In the genomic region with DNA sequence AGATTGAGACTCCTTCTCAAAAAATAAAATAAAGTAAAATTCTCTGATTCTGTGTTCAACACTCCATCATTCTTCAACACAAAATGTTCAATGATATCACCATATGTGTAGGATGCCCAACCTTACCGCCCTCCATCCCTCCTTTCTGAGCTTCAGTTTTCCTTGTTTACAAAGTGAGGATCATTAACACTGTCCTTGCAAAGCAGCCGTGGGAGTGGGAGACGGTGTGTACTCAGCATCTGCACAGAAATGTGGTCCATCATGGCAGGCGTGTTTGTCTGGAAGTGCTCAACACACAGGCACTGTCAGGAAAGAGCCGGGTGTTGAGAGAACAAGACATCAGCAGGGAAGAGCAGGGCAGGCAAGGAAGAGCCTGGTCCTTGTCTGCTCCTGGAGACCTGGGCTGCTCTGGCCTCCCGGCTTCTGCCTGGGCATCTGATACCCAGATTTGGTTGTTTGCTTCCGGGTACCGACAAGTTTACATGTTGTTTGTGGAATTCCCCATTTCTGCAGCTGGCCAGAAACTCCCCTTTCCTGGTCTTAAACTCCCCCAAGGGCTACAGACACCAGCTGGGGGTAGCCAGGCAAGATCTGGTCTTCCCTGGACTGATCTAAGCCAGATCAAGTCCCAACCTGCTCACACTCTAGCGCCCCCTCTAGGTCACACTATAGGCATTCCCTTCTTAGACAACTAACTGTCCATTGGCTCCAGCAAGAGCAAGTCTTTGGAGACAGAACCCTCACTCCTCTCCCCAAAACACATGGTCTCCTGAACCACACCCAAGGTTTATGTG, we compare ENCODE assay signal across 9 cellular contexts. TPM values are rescaled to one million over a fixed set of nuclear protein-coding genes. Genes with fewer than 3 reads are reported as not detected.
A peak's percentile ranks its signal among the peaks of the same experiment; 100 is the strongest.
DNase-seq lines count a peak whose midpoint lies in the region; ATAC-seq, FAIRE-seq and TF ChIP-seq lines count a peak whose summit lies in the region.
"Had no signal": no experiment of that assay in that cellular context is flagged by ENCODE, and none has a peak within 500 bp of the region (broad histone marks: within the 10 kb centered on the region; RNA-seq: fewer than 3 reads in every experiment).

No MANE protein-coding gene starts in this region.

- H3K27me3 Mint-ChIP-seq in naive B cell: peaks cover 7 to 20% (median 18%) of the 10 kb centered on the region in 3 donors

- intact Hi-C loops in K562 (cut with micrococcal nuclease): no loop called here

- H3F3A ChIP-seq in SK-N-SH (replicated peaks; ENCODE audit: insufficient read depth): no peaks in the 10 kb centered on the region

- no peaks in the 10 kb centered on the region for H3K9me3 ChIP-seq in SK-N-SH
- H3K9me3 ChIP-seq in K562 (replicated peaks; ENCODE audit: control insufficient read depth, insufficient read depth, low read depth, low read length): no peaks in the 10 kb centered on the region

- BruUV-seq in K562 (replicated peaks; lab: Mats Ljungman, UMichigan): no TSS peak

- CTCF ChIA-PET in SK-N-SH (lab: Yijun Ruan, JAX): interaction anchor here (0.9 to 1.1 kb wide), 2 partner anchors 9 to 23 kb away, joined by 3 read pairs; no protein-coding TSS in a partner anchor
- CTCF ChIA-PET in K562 (lab: Yijun Ruan, JAX; ENCODE audit: low intra/inter-chr PET ratio): interaction anchor here (1.0 to 1.1 kb wide), 2 partner anchors 61 to 234 kb away, joined by 3 to 4 read pairs; no protein-coding TSS in a partner anchor

- no peaks in the 10 kb centered on the region for H3K79me2 ChIP-seq in SK-N-SH (ENCODE audit: insufficient read depth)
- H3K79me2 ChIP-seq in K562 (ENCODE audit: control insufficient read depth, insufficient read depth, low read length): no peaks in the 10 kb centered on the region

- POLR2A ChIA-PET in SK-N-SH (lab: Yijun Ruan, JAX) (no interaction called here), K562 (lab: Yijun Ruan, JAX) (interaction anchor here (0.8 to 1.1 kb wide), 2 partner anchors 8 to 40 kb away, joined by 3 read pairs; no protein-coding TSS in a partner anchor)

- peaks cover 0 to 2% (median 0%) of the 10 kb centered on the region in 7 donors for H3K9me3 Mint-ChIP-seq in naive B cell
- H3K9me3 Mint-ChIP-seq: CD4-positive, alpha-beta T cell had no signal

- H4K20me1 ChIP-seq in SK-N-SH (ENCODE audit: insufficient read depth) (no peaks in the 10 kb centered on the region), K562 (replicated peaks; ENCODE audit: control insufficient read depth, insufficient read depth, low read length) (no peaks in the 10 kb centered on the region; the same call in none of the 2 replicates)

- ATAC-seq in SK-N-SH treated with all-trans-retinoic acid at 6 μM for 48 hours: no peak
- peak; percentile 94 for ATAC-seq in K562
- ATAC-seq in naive B cell (ENCODE audit: low read depth in 2 of 2): peak; percentile 39 to 67
- no peak for ATAC-seq in GM21529 (IDR thresholded peaks at IDR 0.05; ENCODE audit: unreplicated experiment)
- ATAC-seq in GM18909 (IDR thresholded peaks at IDR 0.05; ENCODE audit: poor library complexity, unreplicated experiment): no peak

- TF ChIP-seq RAD21 in SK-N-SH (IDR thresholded peaks at IDR 0.05; ENCODE audit: low read length) (no peak), K562 (CRISPR knock-in tag; conservative IDR thresholded peaks at IDR 0.05 in 1 of 2, IDR thresholded peaks at IDR 0.05 in 1 of 2) (peak in 1 of 2 experiments; percentile 51; a peak in 2 of 4 replicates)

- FAIRE-seq in K562 (lab: Jason Lieb, UNC): peak; percentile 77
- FAIRE-seq in frontal cortex (lab: Jason Lieb, UNC): no peak

- 61% methylated on average over 8 of the region's 9 CpGs for WGBS in SK-N-SH (ENCODE audit: low lambda C conversion rate)
- 22% methylated on average over 9 of the region's 9 CpGs for WGBS in K562 (ENCODE audit: insufficient coverage, low coverage, missing lambda C conversion rate)

- H3K4me3 ChIP-seq in SK-N-SH (ENCODE audit: low read depth in 2 of 2, low read length in 1 of 2): no peak overlapping the region
- H3K4me3 ChIP-seq in K562: no peak overlapping the region

- H3K4me1 Mint-ChIP-seq in naive B cell: no peaks in the 10 kb centered on the region

- peak; percentile 49 for TF ChIP-seq CTCF in SK-N-SH (IDR thresholded peaks at IDR 0.05)
- TF ChIP-seq CTCF in K562 (IDR thresholded peaks at IDR 0.05 in 2 of 3, conservative IDR thresholded peaks at IDR 0.05 in 1 of 3; ENCODE audit: insufficient read depth in 2 of 3, low read depth in 1 of 3, low read length in 3 of 3): peak; percentile 73 to 80 (median 75)

- no peak overlapping the region for H3K4me3 Mint-ChIP-seq in naive B cell
- H3K4me3 Mint-ChIP-seq: CD4-positive, alpha-beta T cell had no signal

- DNase-seq in SK-N-SH (peak; percentile 30), HUDEP-2 (lab: John Stamatoyannopoulos, UW; ENCODE audit: unreplicated experiment in 76 of 76) (peak in 43 of 76 experiments; percentile 5 to 57 (median 24)), K562 (ENCODE audit: extremely low read depth in 1 of 4, low spot score in 3 of 4) (peak; percentile 66 to 75 (median 68)), naive B cell (no peak), frontal cortex (ENCODE audit: low spot score in 2 of 2) (no peak)
- DNase-seq: CD4-positive, alpha-beta T cell had no signal

- TF ChIP-seq POLR2A in K562 (conservative IDR thresholded peaks at IDR 0.05): no peak

- no peaks in the 10 kb centered on the region for H3K36me3 ChIP-seq in SK-N-SH (replicated peaks in 1 of 2; ENCODE audit: control insufficient read depth in 1 of 2, insufficient read depth in 2 of 2, low read length in 1 of 2)
- H3K36me3 ChIP-seq in K562 (ENCODE audit: control insufficient read depth, insufficient read depth, low read length): no peaks in the 10 kb centered on the region

- no peaks in the 10 kb centered on the region for H3K27me3 ChIP-seq in SK-N-SH (ENCODE audit: insufficient read depth)
- peaks cover 8 to 30% of the 10 kb centered on the region in 2 experiments; a peak in 4 of 5 replicates for H3K27me3 ChIP-seq in K562 (ENCODE audit: control insufficient read depth in 2 of 2, insufficient read depth in 2 of 2, low read length in 2 of 2)

- no peaks in the 10 kb centered on the region for H3K4me1 ChIP-seq in SK-N-SH (ENCODE audit: control insufficient read depth in 1 of 2, insufficient read depth in 2 of 2, low read depth in 1 of 2, low read length in 1 of 2)
- H3K4me1 ChIP-seq in K562 (replicated peaks in 1 of 2; ENCODE audit: control insufficient read depth in 2 of 2, insufficient read depth in 2 of 2, low read length in 2 of 2): no peaks in the 10 kb centered on the region

- H3K9me1 ChIP-seq in K562 (ENCODE audit: control insufficient read depth, insufficient read depth, low read length): no peaks in the 10 kb centered on the region

- TF ChIP-seq EP300 in SK-N-SH (IDR thresholded peaks at IDR 0.05; ENCODE audit: borderline replicate concordance in 1 of 2, low read depth in 1 of 2, low read length in 1 of 2) (no peak), K562 (IDR thresholded peaks at IDR 0.05; ENCODE audit: low read length) (no peak)

- H3K36me3 Mint-ChIP-seq in naive B cell: no peaks in the 10 kb centered on the region

- H3K27ac ChIP-seq in SK-N-SH (ENCODE audit: low read depth in 2 of 2, low read length in 1 of 2) (no peak overlapping the region), K562 (ENCODE audit: extremely low read depth, low read depth, low read length) (no peak overlapping the region)

- H3K9ac ChIP-seq in SK-N-SH: no peak overlapping the region
- no peak overlapping the region for H3K9ac ChIP-seq in K562 (ENCODE audit: insufficient read depth in 1 of 2, low read depth in 2 of 2, low read length in 2 of 2)

- in situ Hi-C loops in K562 (cut with MboI): no loop called here

- H3K27ac Mint-ChIP-seq in naive B cell: peak overlapping the region in 3 of 6 donors; percentile 26 to 54 (median 47)
- H3K27ac Mint-ChIP-seq: CD4-positive, alpha-beta T cell had no signal

- no peak overlapping the region for H3K4me2 ChIP-seq in SK-N-SH
- no peak overlapping the region for H3K4me2 ChIP-seq in K562 (ENCODE audit: insufficient read depth, low read length)

- H2AFZ ChIP-seq in SK-N-SH (ENCODE audit: low read depth) (no peak overlapping the region), K562 (ENCODE audit: low read depth, low read length) (no peak overlapping the region)

- no peaks in the 10 kb centered on the region for H3K9me2 ChIP-seq in SK-N-SH

TF ChIP-seq in SK-N-SH, 30 proteins besides CTCF, POLR2A, EP300 and RAD21:
- TF ChIP-seq RCOR1 (IDR thresholded peaks at IDR 0.05; ENCODE audit: low read length): no peak
- TF ChIP-seq SMC3 (IDR thresholded peaks at IDR 0.05; ENCODE audit: low read depth, low read length): no peak

TF ChIP-seq in SK-N-SH treated with all-trans-retinoic acid at 6 μM for 48 hours, 23 proteins besides CTCF, POLR2A, EP300 and RAD21 (continues in another document):
- TF ChIP-seq TOX (CRISPR knock-in tag; IDR thresholded peaks at IDR 0.05; ENCODE audit: borderline replicate concordance) (no peak), CSDC2 (CRISPR knock-in tag; IDR thresholded peaks at IDR 0.05) (no peak), BACH2 (CRISPR knock-in tag; IDR thresholded peaks at IDR 0.05; ENCODE audit: borderline replicate concordance) (no peak)

TF ChIP-seq in K562, 482 proteins besides CTCF, POLR2A, EP300 and RAD21 (continues in another document):
- TF ChIP-seq SP2 (IDR thresholded peaks at IDR 0.05; ENCODE audit: extremely low read depth, low read depth, low read length, poor library complexity, severe bottlenecking): no peak

RNA-seq across cellular contexts. Expression of a gene that starts 26.7 kb away (rescaled TPM):
- polyA plus RNA-seq in SK-N-SH (2012; rRNA removed): 4.9 and 5.7 TPM in 2 replicates
- polyA plus RNA-seq in SK-N-SH (2012; cell fraction: cytosol; rRNA removed): 5.4 and 5.6 TPM in 2 replicates
- 12.4 and 16.5 TPM in 2 replicates for polyA plus RNA-seq in SK-N-SH (2012; cell fraction: nucleus; rRNA removed)
- 10.0 and 15.3 TPM in 2 replicates for total RNA-seq in K562 (2011; cell fraction: chromatin; rRNA removed; ENCODE audit: low replicate concordance)
- total RNA-seq in K562 (2011; cell fraction: nucleolus; rRNA removed): 5.7 and 7.5 TPM in 2 replicates
- 7.3 and 10.5 TPM in 2 replicates for total RNA-seq in K562 (2011; cell fraction: nucleoplasm; rRNA removed)
- total RNA-seq in K562 (2014; rRNA removed): 1.7 and 2.3 TPM in 2 replicates
- total RNA-seq in K562 (2014; rRNA removed; fragmentation: Illumina TruSeq; extraction: Trizol): 3.7 and 3.8 TPM in 2 replicates
- 2.8 and 3.4 TPM in 2 replicates for total RNA-seq in K562 (2015; rRNA removed; fragmentation: Illumina TruSeq; extraction: Trizol)
- 6.6 and 7.0 TPM in 2 replicates for total RNA-seq in K562 (2021)
- polyA plus RNA-seq in K562 (2011; rRNA removed): 1.8 and 1.9 TPM in 2 replicates
- 1.2 and 1.7 TPM in 2 replicates for polyA plus RNA-seq in K562 (2011; cell fraction: cytosol; rRNA removed)
- 2.0 and 5.5 TPM in 2 replicates for polyA plus RNA-seq in K562 (2011; cell fraction: nucleus; rRNA removed)
- polyA plus RNA-seq in K562 (2012): 3.4 and 3.8 TPM in 2 replicates
- polyA plus RNA-seq in K562 (2014; fragmentation: Illumina TruSeq; extraction: Trizol): 4.2 and 4.6 TPM in 2 replicates
- 1 to 10 TPM; 1.1 to 1.5 TPM for polyA plus RNA-seq in K562 (2014; fragmentation: Nextera tagmentation; extraction: Ambion mirVana)
- polyA plus RNA-seq in K562 (2014; rRNA removed): 2.6 and 2.9 TPM in 2 replicates
- 2.9 and 3.0 TPM in 2 replicates for polyA minus RNA-seq in K562 (2011; rRNA and poly(A)+ RNA removed)
- polyA minus RNA-seq in K562 (2011; cell fraction: cytosol; rRNA and poly(A)+ RNA removed): 2.0 and 3.1 TPM in 2 replicates
- polyA minus RNA-seq in K562 (2011; cell fraction: nucleus; rRNA and poly(A)+ RNA removed): 1.5 and 2.7 TPM in 2 replicates
- 10 to 100 TPM in 5 of 6 donors, 1 to 10 TPM in 1; 4.2 to 16.3 (median 13.0) TPM for polyA plus RNA-seq in naive B cell (ENCODE audit: low read depth in 6 of 6)
- 7.3 TPM for total RNA-seq in frontal cortex

Comparison
In these comparisons a context has a peak if more than half of its experiments do, and no peak if none do; other contexts are left out.
1. DNase-seq: peak in SK-N-SH (single experiment), HUDEP-2 (43 of 76) and K562 (4 of 4); none in naive B cell (single experiment) and frontal cortex (0 of 2).
2. ATAC-seq: peak in K562 (single experiment) and naive B cell (2 of 2); none in SK-N-SH treated with all-trans-retinoic acid at 6 μM for 48 hours (single experiment), GM21529 (single experiment) and GM18909 (single experiment).